Comparison of ENCODE assay signal across 9 cellular contexts in the genomic region with DNA sequence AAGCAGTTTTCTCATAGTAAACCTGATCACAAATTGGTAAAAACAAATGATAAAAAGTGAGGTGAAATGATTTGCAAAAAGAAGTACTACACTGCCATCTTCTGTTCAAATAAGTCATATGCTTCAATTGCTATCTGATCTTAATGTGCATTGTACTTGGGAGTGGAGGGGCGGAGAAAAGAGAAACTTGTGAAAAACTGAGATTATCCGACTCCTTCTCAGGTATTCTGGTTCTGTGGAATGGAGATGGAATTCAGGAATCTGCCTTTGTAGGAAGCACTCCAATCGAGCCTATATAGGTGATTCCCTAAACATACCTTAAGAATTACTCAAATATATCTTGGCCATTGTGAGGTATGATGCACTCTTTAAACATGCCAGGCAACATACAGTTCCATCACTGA.
DNase-seq lines count a peak whose midpoint lies in the region; ATAC-seq, FAIRE-seq and TF ChIP-seq lines count a peak whose summit lies in the region.
"Had no signal": no experiment of that assay in that cellular context is flagged by ENCODE, and none has a peak within 500 bp of the region (broad histone marks: within the 10 kb centered on the region; RNA-seq: fewer than 3 reads in every experiment).

No MANE protein-coding gene starts in this region.

- peak; percentile 28 to 54 (median 44) for TF ChIP-seq CTCF in sigmoid colon (IDR thresholded peaks at IDR 0.05)

- TF ChIP-seq POLR2A in sigmoid colon (IDR thresholded peaks at IDR 0.05): no peak

- peaks cover 0 to 36% (median 0%) of the 10 kb centered on the region in 3 donors for H3K27me3 ChIP-seq in sigmoid colon
- no peaks in the 10 kb centered on the region for H3K27me3 ChIP-seq in effector memory CD4-positive, alpha-beta T cell (replicated peaks; ENCODE audit: control insufficient read depth, insufficient read depth, low read length, poor library complexity, severe bottlenecking)
- H3K27me3 ChIP-seq: BLaER1 had no signal

- DNase-seq in DMS79 treated with DMSO at 0.1 percent for 48 hours (lab: John Stamatoyannopoulos, UW) (peak; percentile 62), DMS79 (lab: John Stamatoyannopoulos, UW) (no peak), NCI-H748 (lab: John Stamatoyannopoulos, UW; ENCODE audit: unreplicated experiment) (peak; percentile 58), sigmoid colon (no peak), amniotic stem cell (lab: John Stamatoyannopoulos, UW) (no peak)
- DNase-seq in effector memory CD4-positive, alpha-beta T cell: no peak

- TF ChIP-seq EP300 in sigmoid colon (IDR thresholded peaks at IDR 0.05): no peak

- H3K27ac ChIP-seq in sigmoid colon: no peak overlapping the region
- H3K27ac ChIP-seq in effector memory CD4-positive, alpha-beta T cell (ENCODE audit: insufficient read depth, low read length, poor library complexity, severe bottlenecking): no peak overlapping the region
- H3K27ac ChIP-seq: BLaER1 had no signal

- peak; percentile 65 for FAIRE-seq in endometrium (lab: Jason Lieb, UNC)

- peak; percentile 58 for ATAC-seq in HG03060 (IDR thresholded peaks at IDR 0.05; ENCODE audit: low read depth, unreplicated experiment)

- no peaks in the 10 kb centered on the region for H3K36me3 ChIP-seq in sigmoid colon
- H3K36me3 ChIP-seq in effector memory CD4-positive, alpha-beta T cell (ENCODE audit: control insufficient read depth, insufficient read depth, low read length): no peaks in the 10 kb centered on the region
- H3K36me3 ChIP-seq: BLaER1 had no signal

- intact Hi-C loops in sigmoid colon (cut with DNase I): no loop called here

- H3K4me1 ChIP-seq in sigmoid colon: no peaks in the 10 kb centered on the region
- no peaks in the 10 kb centered on the region for H3K4me1 ChIP-seq in effector memory CD4-positive, alpha-beta T cell (ENCODE audit: control insufficient read depth, insufficient read depth, low read length, poor library complexity, severe bottlenecking)
- H3K4me1 ChIP-seq: BLaER1 had no signal

- 8 to 21% methylated on average over 3 of the region's 3 CpGs for WGBS in sigmoid colon, 2 donors

- no peak overlapping the region for H3K4me3 ChIP-seq in sigmoid colon
- H3K4me3 ChIP-seq in effector memory CD4-positive, alpha-beta T cell (ENCODE audit: insufficient read depth, low read depth, low read length, poor library complexity, severe bottlenecking): no peak overlapping the region
- H3K4me3 ChIP-seq: BLaER1 had no signal

- H3K9me3 ChIP-seq in sigmoid colon: no peaks in the 10 kb centered on the region
- no peaks in the 10 kb centered on the region for H3K9me3 ChIP-seq in effector memory CD4-positive, alpha-beta T cell (ENCODE audit: control insufficient read depth, low read length)
- H3K9me3 ChIP-seq: BLaER1 had no signal

Comparison
In these comparisons a context has a peak if more than half of its experiments do, and no peak if none do; other contexts are left out.
1. DNase-seq: peak in DMS79 treated with DMSO at 0.1 percent for 48 hours (single experiment) and NCI-H748 (single experiment); none in DMS79 (single experiment), sigmoid colon (single experiment), effector memory CD4-positive, alpha-beta T cell (0 of 3) and amniotic stem cell (single experiment).